8 cellular contexts compared by ENCODE assay signal in genomic region chr4:6575503-6576240, GRCh38. TPM values are rescaled to one million over a fixed set of nuclear protein-coding genes. Genes with fewer than 3 reads are reported as not detected.
A peak's percentile ranks its signal among the peaks of the same experiment; 100 is the strongest.
DNase-seq lines count a peak whose midpoint lies in the region; ATAC-seq and TF ChIP-seq lines count a peak whose summit lies in the region.

No MANE protein-coding gene starts in this region.

- H3K9me3 ChIP-seq in duodenal mucosa (ENCODE audit: control insufficient read depth in 1 of 2, low read length in 2 of 2) = no peaks in the 10 kb centered on the region

- ATAC-seq in HG02571 (IDR thresholded peaks at IDR 0.05; ENCODE audit: unreplicated experiment) = no peak

- no peak for TF ChIP-seq CTCF in CD14-positive monocyte (IDR thresholded peaks at IDR 0.05)
- TF ChIP-seq CTCF in KMS-11 (conservative IDR thresholded peaks at IDR 0.05; ENCODE audit: low read depth, low read length) = no peak
- TF ChIP-seq CTCF in nephron progenitor cell (IDR thresholded peaks at IDR 0.05) = no peak

- H4K20me1 ChIP-seq in KMS-11 (ENCODE audit: insufficient read depth) = no peaks in the 10 kb centered on the region

- intact Hi-C loops in CD14-positive monocyte (cut with micrococcal nuclease) = loop anchor here in 1 of 2 donors (10.0 kb wide), 1 partner anchor 529 kb away; no protein-coding TSS in a partner anchor

- H3K4me3 ChIP-seq in KMS-11 (IDR thresholded peaks at IDR 0.05; ENCODE audit: insufficient read depth, low read depth, low read length) (no peak overlapping the region), duodenal mucosa (ENCODE audit: low read depth in 1 of 2, low read length in 2 of 2) (peak overlapping the region; percentile 91 to 98)

- H3K9me3 Mint-ChIP-seq in CD14-positive monocyte (peaks cover 7 to 14% (median 10%) of the 10 kb centered on the region in 7 donors), nephron progenitor cell (peaks cover 8% of the 10 kb centered on the region)

- H3K4me1 ChIP-seq in KMS-11 (ENCODE audit: low read depth, poor library complexity, severe bottlenecking) = no peaks in the 10 kb centered on the region
- peaks cover 10 to 15% of the 10 kb centered on the region in 2 donors for H3K4me1 ChIP-seq in duodenal mucosa (ENCODE audit: control insufficient read depth in 1 of 2, insufficient read depth in 2 of 2, low read length in 2 of 2)

- H3K4me3 Mint-ChIP-seq in CD14-positive monocyte (peak overlapping the region; percentile 82 to 88), nephron progenitor cell (peak overlapping the region; percentile 74)

- no peaks in the 10 kb centered on the region for H3K79me2 ChIP-seq in KMS-11 (ENCODE audit: insufficient read depth, low read depth)

- peak overlapping the region; percentile 57 for H3K4me2 ChIP-seq in KMS-11

- no peak for DNase-seq in CD14-positive monocyte (ENCODE audit: low spot score)
- DNase-seq in nephron progenitor cell = no peak
- no peak for DNase-seq in foreskin melanocyte
- no peak for DNase-seq in AG20443 (ENCODE audit: low spot score)
- DNase-seq in activated CD4-positive, alpha-beta T cell treated with anti-CD3 and anti-CD28 coated beads for 1 hour = no peak

- H3K27ac Mint-ChIP-seq in CD14-positive monocyte = peak overlapping the region; percentile 25 to 90 (median 74)
- H3K27ac Mint-ChIP-seq in nephron progenitor cell = no peak overlapping the region

- H3K27me3 Mint-ChIP-seq in CD14-positive monocyte (ENCODE audit: low read depth in 3 of 3) (peaks cover 8 to 28% (median 23%) of the 10 kb centered on the region in 3 donors), nephron progenitor cell (ENCODE audit: low read depth, poor library complexity) (peaks cover 30% of the 10 kb centered on the region)

- no peak overlapping the region for H3K27ac ChIP-seq in KMS-11
- peak overlapping the region; percentile 15 for H3K27ac ChIP-seq in duodenal mucosa (ENCODE audit: low read depth, low read length)

- H3K36me3 ChIP-seq in KMS-11 (ENCODE audit: insufficient read depth) = no peaks in the 10 kb centered on the region
- peaks cover 22 to 33% of the 10 kb centered on the region in 2 donors for H3K36me3 ChIP-seq in duodenal mucosa (ENCODE audit: control insufficient read depth in 1 of 2, insufficient read depth in 2 of 2, low read length in 2 of 2)

- peak overlapping the region; percentile 87; the same call in 1 of the 2 replicates for H2AFZ ChIP-seq in KMS-11 (ENCODE audit: low read depth)

- H3K27me3 ChIP-seq in KMS-11 (ENCODE audit: insufficient read depth, low read depth) (peaks cover 3% of the 10 kb centered on the region; the same call in 1 of the 2 replicates), duodenal mucosa (ENCODE audit: control insufficient read depth in 1 of 2, insufficient read depth in 2 of 2, low read length in 2 of 2) (peaks cover 6 to 14% of the 10 kb centered on the region in 2 donors)

- H3K4me1 Mint-ChIP-seq in CD14-positive monocyte (peaks cover 17% of the 10 kb centered on the region), nephron progenitor cell (no peaks in the 10 kb centered on the region)

- H3K36me3 Mint-ChIP-seq in CD14-positive monocyte (peaks cover 36 to 43% of the 10 kb centered on the region in 2 donors), nephron progenitor cell (ENCODE audit: low read depth) (peaks cover 14% of the 10 kb centered on the region)

- peak overlapping the region; percentile 49; the same call in 1 of the 2 replicates for H3K9ac ChIP-seq in KMS-11
- peak overlapping the region; percentile 80 to 85 for H3K9ac ChIP-seq in duodenal mucosa (ENCODE audit: low read depth in 1 of 2, low read length in 2 of 2)

RNA-seq across cellular contexts. Expression of gene MAN2B2, which starts 0.7 kb away (rescaled TPM):
- 10 to 100 TPM in 1 of 2 donors, 1 to 10 TPM in 1; 9.6 to 10.6 TPM for polyA plus RNA-seq in CD14-positive monocyte
